ENCODE assay signal across 1 cellular context in the genomic region with DNA sequence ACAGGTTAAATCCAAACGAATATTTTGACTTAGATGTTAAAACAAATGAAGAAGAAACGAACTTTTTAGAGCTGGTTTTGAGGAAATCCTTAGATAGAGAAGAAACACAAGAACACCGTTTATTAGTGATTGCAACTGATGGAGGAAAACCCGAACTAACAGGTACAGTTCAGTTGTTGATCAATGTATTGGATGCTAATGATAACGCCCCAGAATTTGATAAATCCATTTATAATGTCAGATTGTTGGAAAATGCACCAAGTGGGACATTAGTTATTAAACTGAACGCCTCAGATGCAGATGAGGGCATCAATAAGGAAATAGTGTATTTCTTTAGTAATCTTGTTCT.
TF ChIP-seq lines count a peak whose summit lies in the region.

No MANE protein-coding gene starts in this region.

TF ChIP-seq in A549, 52 proteins besides CTCF, POLR2A, EP300 and RAD21:
- TF ChIP-seq KDM5A (IDR thresholded peaks at IDR 0.05) = no peak
- TF ChIP-seq, protein P1, sequence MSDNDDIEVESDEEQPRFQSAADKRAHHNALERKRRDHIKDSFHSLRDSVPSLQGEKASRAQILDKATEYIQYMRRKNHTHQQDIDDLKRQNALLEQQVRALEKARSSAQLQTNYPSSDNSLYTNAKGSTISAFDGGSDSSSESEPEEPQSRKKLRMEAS (IDR thresholded peaks at IDR 0.05) = no peak
- TF ChIP-seq SREBF2 (IDR thresholded peaks at IDR 0.05) = no peak
